ENCODE assay signal across 15 cellular contexts in genomic region chr4:119570401-119570800, GRCh38. TPM values are rescaled to one million over a fixed set of nuclear protein-coding genes. Genes with fewer than 3 reads are reported as not detected.
DNase-seq lines count a peak whose midpoint lies in the region; TF ChIP-seq lines count a peak whose summit lies in the region.
"Had no signal": no experiment of that assay in that cellular context is flagged by ENCODE, and none has a peak within 500 bp of the region (broad histone marks: within the 10 kb centered on the region; RNA-seq: fewer than 3 reads in every experiment).

No MANE protein-coding gene starts in this region.

- 54 to 77% (median 72%) methylated on average over 5 of the region's 5 CpGs for WGBS in stomach, 5 donors

- no peak for TF ChIP-seq POLR2A in stomach (IDR thresholded peaks at IDR 0.05)

- H3K36me3 ChIP-seq in brain microvascular endothelial cell (replicated peaks) (no peaks in the 10 kb centered on the region), stomach (peaks cover 0 to 9% (median 0%) of the 10 kb centered on the region in 4 donors)
- H3K36me3 ChIP-seq: BLaER1 had no signal

- DNase-seq in GM04504 (ENCODE audit: low read depth) (peak; percentile 9), brain microvascular endothelial cell (peak; percentile 42), islet precursor cell (peak; percentile 59), stomach (no peak), HuH-7.5 (ENCODE audit: low spot score) (no peak), COLO829 (ENCODE audit: low spot score) (no peak), substantia nigra (lab: John Stamatoyannopoulos, UW) (no peak), NCI-H2196 treated with DMSO at 0.1 percent for 48 hours (lab: John Stamatoyannopoulos, UW; ENCODE audit: unreplicated experiment) (no peak)
- DNase-seq: activated CD8-positive, alpha-beta T cell treated with anti-CD3 and anti-CD28 coated beads for 36 hours; hippocampal formation; left colon; NCI-H187 treated with DMSO at 0.1 percent for 48 hours; NCI-H69; PC-9 had no signal

- in situ Hi-C loops in brain microvascular endothelial cell (cut with HindIII; ENCODE audit: low pct_ligation_motif_present, low sequenced_read_pairs): no loop called here

- H3K4me3 ChIP-seq in brain microvascular endothelial cell (ENCODE audit: low read depth, low read length) (no peak overlapping the region), stomach (no peak overlapping the region)
- H3K4me3 ChIP-seq: BLaER1, PC-9 had no signal

- TF ChIP-seq EP300 in stomach (IDR thresholded peaks at IDR 0.05): no peak

- no peak for TF ChIP-seq CTCF in brain microvascular endothelial cell (IDR thresholded peaks at IDR 0.05; ENCODE audit: low read depth, low read length, missing control alignments)
- TF ChIP-seq CTCF in stomach (IDR thresholded peaks at IDR 0.05): no peak

- intact Hi-C loops in stomach (cut with DNase I; ENCODE audit: low total_unique reads): no loop called here

- H3K4me1 ChIP-seq in stomach: peaks cover 0 to 18% (median 3%) of the 10 kb centered on the region in 4 donors
- H3K4me1 ChIP-seq: BLaER1 had no signal

- H3K9me3 ChIP-seq in stomach: no peaks in the 10 kb centered on the region
- H3K9me3 ChIP-seq: BLaER1 had no signal

- H3K27me3 ChIP-seq in brain microvascular endothelial cell (replicated peaks) (no peaks in the 10 kb centered on the region), stomach (no peaks in the 10 kb centered on the region)
- H3K27me3 ChIP-seq: BLaER1 had no signal

- H3K27ac ChIP-seq in brain microvascular endothelial cell: no peak overlapping the region
- peak overlapping the region in 3 of 5 donors; percentile 0 to 43 (median 8) for H3K27ac ChIP-seq in stomach
- H3K27ac ChIP-seq in substantia nigra (ENCODE audit: low read depth, low read length, poor library complexity, severe bottlenecking): no peak overlapping the region
- H3K27ac ChIP-seq: BLaER1, PC-9 had no signal

RNA-seq across cellular contexts. Expression of gene PDE5A, which starts 58.2 kb away (rescaled TPM):
- total RNA-seq in stomach: 100 to 1,000 TPM in 1 of 5 donors, 10 to 100 TPM in 4; 10.7 to 115 (median 47.8) TPM
- 1 to 10 TPM; 4.5 to 7.5 (median 6.2) TPM for polyA plus RNA-seq in stomach

Comparison
In these comparisons a context has a peak if more than half of its experiments do, and no peak if none do; other contexts are left out.
1. DNase-seq: peak in GM04504 (single experiment), brain microvascular endothelial cell (single experiment) and islet precursor cell (single experiment); none in stomach (single experiment), HuH-7.5 (single experiment), COLO829 (single experiment), substantia nigra (0 of 49) and NCI-H2196 treated with DMSO at 0.1 percent for 48 hours (single experiment).
2. H3K27ac ChIP-seq: peak in stomach (3 of 5); none in brain microvascular endothelial cell (single experiment) and substantia nigra (single experiment).